ENCODE assay signal across 23 cellular contexts in genomic region chr4:52833941-52834525, GRCh38. TPM values are rescaled to one million over a fixed set of nuclear protein-coding genes. Genes with fewer than 3 reads are reported as not detected.
DNase-seq lines count a peak whose midpoint lies in the region; ATAC-seq and TF ChIP-seq lines count a peak whose summit lies in the region.
"Had no signal": no experiment of that assay in that cellular context is flagged by ENCODE, and none has a peak within 500 bp of the region (broad histone marks: within the 10 kb centered on the region; RNA-seq: fewer than 3 reads in every experiment).

No MANE protein-coding gene starts in this region.

- H3K36me3 ChIP-seq in PC-9 (ENCODE audit: low read depth) (no peaks in the 10 kb centered on the region), left lung (no peaks in the 10 kb centered on the region)
- H3K36me3 ChIP-seq: sigmoid colon had no signal

- H3K79me2 ChIP-seq in PC-9 (ENCODE audit: low read depth): no peaks in the 10 kb centered on the region

- H3F3A ChIP-seq in PC-9 (ENCODE audit: insufficient read depth, low read depth): no peaks in the 10 kb centered on the region; the same call in 1 of the 2 replicates

- no peaks in the 10 kb centered on the region for H3K9me2 ChIP-seq in PC-9 (ENCODE audit: insufficient read depth)

- intact Hi-C loops in PC-9 (cut with micrococcal nuclease; ENCODE audit: unreplicated experiment): no loop called here
- intact Hi-C loops in left lung (cut with DNase I): no loop called here

- no peak for TF ChIP-seq CTCF in PC-9 (conservative IDR thresholded peaks at IDR 0.05)
- TF ChIP-seq CTCF in left lung (IDR thresholded peaks at IDR 0.05): no peak

- DNase-seq in GM03348 (ENCODE audit: low spot score): peak; percentile 27
- DNase-seq in PC-9: peak; percentile 26 to 60
- peak; percentile 72 for DNase-seq in epithelial cell of prostate (ENCODE audit: low read depth, low spot score)
- DNase-seq in left lung: no peak
- DNase-seq in stimulated activated naive CD4-positive, alpha-beta T cell (lab: John Stamatoyannopoulos, UW): no peak
- no peak for DNase-seq in stimulated activated naive CD8-positive, alpha-beta T cell treated with anti-CD3 and anti-CD28 coated beads, Interleukin-15, amount 100 ng/mL, for 72 hours
- DNase-seq: activated naive CD4-positive, alpha-beta T cell treated with anti-CD3 and anti-CD28 coated beads, Interleukin-2, amount 10 ng/mL, durations not matched to agents 7 days and 5 days; activated T-cell treated with anti-CD3 and anti-CD28 coated beads for 4 hours; body of pancreas; COR-L47; head of caudate nucleus; KBM-7; NCI-H1092; NCI-H2107; NCI-H748 treated with DMSO at 0.1 percent for 48 hours; sigmoid colon; stimulated activated CD4-positive, alpha-beta T cell treated with anti-CD3 and anti-CD28 coated beads, Interleukin-1b, Interleukin-23, amount 100 ng/mL, for 48 hours; SW 1271 had no signal

- no peaks in the 10 kb centered on the region for H3K27me3 ChIP-seq in PC-9 (ENCODE audit: insufficient read depth, low read depth)
- no peaks in the 10 kb centered on the region for H3K27me3 ChIP-seq in left lung
- H3K27me3 ChIP-seq: body of pancreas, sigmoid colon had no signal

- H4K20me1 ChIP-seq in PC-9 (ENCODE audit: insufficient read depth): no peaks in the 10 kb centered on the region

- POLR2A ChIA-PET in PC-9 (lab: Charles Lee; ENCODE audit: unreplicated experiment): interaction anchor here (0.7 kb wide), 1 partner anchor 112 kb away, joined by 6 read pairs; no protein-coding TSS in a partner anchor

- peaks cover 29% of the 10 kb centered on the region for H3K27me3 Mint-ChIP-seq in stimulated activated naive CD8-positive, alpha-beta T cell treated with anti-CD3 and anti-CD28 coated beads, Interleukin-15, amount 100 ng/mL, for 72 hours

- H3K4me2 ChIP-seq in PC-9: no peak overlapping the region

- BruUV-seq in PC-9 (replicated peaks; lab: Mats Ljungman, UMichigan): no TSS peak

- peak; percentile 39 for ATAC-seq in left lung
- ATAC-seq in HG02885 (IDR thresholded peaks at IDR 0.05; ENCODE audit: poor library complexity, unreplicated experiment): no peak
- no peak for ATAC-seq in HG03045 (IDR thresholded peaks at IDR 0.05; ENCODE audit: unreplicated experiment)
- ATAC-seq in stimulated activated naive CD8-positive, alpha-beta T cell treated with anti-CD3 and anti-CD28 coated beads, Interleukin-15, amount 100 ng/mL, for 72 hours: no peak
- ATAC-seq: body of pancreas, GM12878, Panc1 had no signal

- no peak overlapping the region for H2AFZ ChIP-seq in PC-9

- H3K27ac Mint-ChIP-seq in stimulated activated naive CD8-positive, alpha-beta T cell treated with anti-CD3 and anti-CD28 coated beads, Interleukin-15, amount 100 ng/mL, for 72 hours: no peak overlapping the region
- H3K27ac Mint-ChIP-seq: activated naive CD4-positive, alpha-beta T cell treated with anti-CD3 and anti-CD28 coated beads, Interleukin-2, amount 10 ng/mL, durations not matched to agents 7 days and 5 days; dendritic cell treated with granulocyte-macrophage colony-stimulating factor and Interleukin-4, amounts not matched to agents 40 ng/mL and 50 ng/mL, for 4 days had no signal

- CTCF ChIA-PET in PC-9 (lab: Charles Lee): no interaction called here

- H3K9me3 ChIP-seq in PC-9 (ENCODE audit: insufficient read depth, low read depth): no peaks in the 10 kb centered on the region
- no peaks in the 10 kb centered on the region for H3K9me3 ChIP-seq in left lung
- H3K9me3 ChIP-seq: body of pancreas, sigmoid colon had no signal

- H3K4me1 Mint-ChIP-seq in stimulated activated naive CD8-positive, alpha-beta T cell treated with anti-CD3 and anti-CD28 coated beads, Interleukin-15, amount 100 ng/mL, for 72 hours: no peaks in the 10 kb centered on the region
- H3K4me1 Mint-ChIP-seq: activated naive CD4-positive, alpha-beta T cell treated with anti-CD3 and anti-CD28 coated beads, Interleukin-2, amount 10 ng/mL, durations not matched to agents 7 days and 5 days had no signal

- no peak overlapping the region for H3K27ac ChIP-seq in PC-9
- peak overlapping the region; percentile 18 for H3K27ac ChIP-seq in epithelial cell of prostate
- no peak overlapping the region for H3K27ac ChIP-seq in left lung
- H3K27ac ChIP-seq: body of pancreas, sigmoid colon had no signal

- H3K4me3 Mint-ChIP-seq in stimulated activated naive CD8-positive, alpha-beta T cell treated with anti-CD3 and anti-CD28 coated beads, Interleukin-15, amount 100 ng/mL, for 72 hours: no peak overlapping the region
- H3K4me3 Mint-ChIP-seq: activated naive CD4-positive, alpha-beta T cell treated with anti-CD3 and anti-CD28 coated beads, Interleukin-2, amount 10 ng/mL, durations not matched to agents 7 days and 5 days; dendritic cell treated with granulocyte-macrophage colony-stimulating factor and Interleukin-4, amounts not matched to agents 40 ng/mL and 50 ng/mL, for 4 days had no signal

- H3K4me1 ChIP-seq in PC-9 (replicated peaks; ENCODE audit: insufficient read depth) (peaks cover 20% of the 10 kb centered on the region), left lung (no peaks in the 10 kb centered on the region)
- H3K4me1 ChIP-seq: body of pancreas, sigmoid colon had no signal

- H3K4me3 ChIP-seq in PC-9 (no peak overlapping the region), left lung (no peak overlapping the region)
- H3K4me3 ChIP-seq: body of pancreas, GM12878, sigmoid colon had no signal

- H3K9me3 Mint-ChIP-seq in stimulated activated naive CD8-positive, alpha-beta T cell treated with anti-CD3 and anti-CD28 coated beads, Interleukin-15, amount 100 ng/mL, for 72 hours: no peaks in the 10 kb centered on the region
- H3K9me3 Mint-ChIP-seq: activated naive CD4-positive, alpha-beta T cell treated with anti-CD3 and anti-CD28 coated beads, Interleukin-2, amount 10 ng/mL, durations not matched to agents 7 days and 5 days; dendritic cell treated with granulocyte-macrophage colony-stimulating factor and Interleukin-4, amounts not matched to agents 40 ng/mL and 50 ng/mL, for 4 days had no signal

RNA-seq across cellular contexts. Expression of gene RASL11B, which starts 28.1 kb away (rescaled TPM):
- total RNA-seq in PC-9 (2021) (0.25 TPM in 1 of 2 replicates, not detected in the other), left lung (1 to 10 TPM in 1 of 2 donors, under 1 TPM in 1; 0.52 to 3.4 TPM)

Comparison
In these comparisons a context has a peak if more than half of its experiments do, and no peak if none do; other contexts are left out.
1. DNase-seq: peak in GM03348 (single experiment), PC-9 (2 of 2) and epithelial cell of prostate (single experiment); none in left lung (0 of 2), stimulated activated naive CD4-positive, alpha-beta T cell (0 of 6) and stimulated activated naive CD8-positive, alpha-beta T cell treated with anti-CD3 and anti-CD28 coated beads, Interleukin-15, amount 100 ng/mL, for 72 hours (0 of 2).